ENCODE assay signal across 8 cellular contexts in the genomic region with DNA sequence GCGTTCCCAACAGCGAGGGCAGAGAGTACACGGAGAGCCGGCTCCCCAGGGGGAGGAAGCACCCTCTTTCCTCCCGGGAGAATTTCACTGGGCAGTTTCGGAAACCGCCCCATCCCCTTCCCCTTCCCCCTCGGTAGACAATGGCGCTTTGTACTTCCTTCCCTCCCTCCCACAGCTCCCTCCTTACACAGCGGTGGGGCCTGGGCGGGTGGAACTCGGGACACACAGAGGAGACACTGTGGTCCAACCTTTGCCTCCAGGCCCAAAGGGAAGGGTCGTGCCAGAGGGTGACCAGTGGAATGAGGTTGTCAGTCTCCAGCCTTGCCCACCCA. TPM values are rescaled to one million over a fixed set of nuclear protein-coding genes. Genes with fewer than 3 reads are reported as not detected.
A peak's percentile ranks its signal among the peaks of the same experiment; 100 is the strongest.
DNase-seq lines count a peak whose midpoint lies in the region; ATAC-seq and TF ChIP-seq lines count a peak whose summit lies in the region.

No MANE protein-coding gene starts in this region.

- no peak for TF ChIP-seq CTCF in fibroblast of villous mesenchyme (IDR thresholded peaks at IDR 0.05; ENCODE audit: insufficient read depth, low read depth, low read length)

- peak overlapping the region; percentile 88 for H3K4me3 ChIP-seq in SK-N-MC
- H3K4me3 ChIP-seq in fibroblast of villous mesenchyme (ENCODE audit: low read depth, low read length): peak overlapping the region; percentile 76

- ATAC-seq in GM21576 (IDR thresholded peaks at IDR 0.05; ENCODE audit: unreplicated experiment) (no peak), HG03097 (IDR thresholded peaks at IDR 0.05; ENCODE audit: low FRiP score, unreplicated experiment) (no peak)

- no peaks in the 10 kb centered on the region for H3K36me3 ChIP-seq in SK-N-MC (ENCODE audit: insufficient read depth, low read length)

- H3K9ac ChIP-seq in SK-N-MC (ENCODE audit: insufficient read length): peak overlapping the region; percentile 81

- H3K27ac ChIP-seq in SK-N-MC: no peak overlapping the region

- no peaks in the 10 kb centered on the region for H3K9me3 ChIP-seq in SK-N-MC (ENCODE audit: low read depth, low read length)

- DNase-seq in EH (ENCODE audit: low read depth): peak; percentile 25
- DNase-seq in SK-N-MC (ENCODE audit: low read depth, low spot score): no peak
- no peak for DNase-seq in fibroblast of villous mesenchyme (ENCODE audit: low read depth)
- peak in 50 of 56 donors; percentile 43 to 93 (median 74) for DNase-seq in nucleus accumbens (lab: John Stamatoyannopoulos, UW)
- no peak for DNase-seq in amniotic stem cell (lab: John Stamatoyannopoulos, UW)
- no peak for DNase-seq in HCEC 1CT

RNA-seq across cellular contexts. Expression of a gene that starts 4.3 kb away (rescaled TPM):
- total RNA-seq in fibroblast of villous mesenchyme: 75.7 and 94.1 TPM in 2 replicates

RNA-seq across cellular contexts. Expression of a gene that starts 21.9 kb away (rescaled TPM):
- total RNA-seq in fibroblast of villous mesenchyme: 152 and 155 TPM in 2 replicates

RNA-seq across cellular contexts. Expression of a gene that starts 37.3 kb away (rescaled TPM):
- total RNA-seq in fibroblast of villous mesenchyme: 0.43 and 0.97 TPM in 2 replicates

RNA-seq across cellular contexts. Expression of a gene that starts 54.8 kb away (rescaled TPM):
- 0.32 and 0.43 TPM in 2 replicates for total RNA-seq in fibroblast of villous mesenchyme

Comparison
In these comparisons a context has a peak if more than half of its experiments do, and no peak if none do; other contexts are left out.
1. DNase-seq: peak in EH (single experiment) and nucleus accumbens (50 of 56); none in SK-N-MC (single experiment), fibroblast of villous mesenchyme (single experiment), amniotic stem cell (single experiment) and HCEC 1CT (single experiment).